22 cellular contexts compared by ENCODE assay signal in the genomic region with DNA sequence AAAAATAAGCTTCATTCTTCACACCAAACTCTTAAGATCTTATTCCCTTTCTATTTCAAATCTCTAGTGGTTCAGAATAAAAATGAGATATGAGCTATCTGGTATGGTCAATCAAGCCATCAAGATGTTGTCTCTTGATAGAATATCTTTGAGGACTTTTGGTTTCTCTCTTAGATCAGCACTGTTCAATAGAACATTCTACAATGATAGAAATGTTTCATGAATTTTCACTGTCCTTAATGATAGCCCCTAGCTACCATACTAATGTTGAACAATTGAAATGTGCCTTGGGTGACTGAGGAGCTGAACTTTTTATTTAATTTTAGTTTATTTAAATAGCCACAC. TPM values are rescaled to one million over a fixed set of nuclear protein-coding genes. Genes with fewer than 3 reads are reported as not detected.
DNase-seq lines count a peak whose midpoint lies in the region; ATAC-seq and TF ChIP-seq lines count a peak whose summit lies in the region.
"Had no signal": no experiment of that assay in that cellular context is flagged by ENCODE, and none has a peak within 500 bp of the region (broad histone marks: within the 10 kb centered on the region; RNA-seq: fewer than 3 reads in every experiment).

No MANE protein-coding gene starts in this region.

- no peaks in the 10 kb centered on the region for H3K9me3 ChIP-seq in colonic mucosa
- H3K9me3 ChIP-seq: esophagus squamous epithelium had no signal

- peak; percentile 19 for ATAC-seq in GM18511 (IDR thresholded peaks at IDR 0.05; ENCODE audit: unreplicated experiment)
- ATAC-seq in GM18870 (IDR thresholded peaks at IDR 0.05; ENCODE audit: unreplicated experiment) = peak; percentile 14
- peak; percentile 14 for ATAC-seq in HG02759 (IDR thresholded peaks at IDR 0.05; ENCODE audit: unreplicated experiment)
- ATAC-seq in HG03571 (IDR thresholded peaks at IDR 0.05; ENCODE audit: unreplicated experiment) = peak; percentile 20
- ATAC-seq: left ventricle myocardium superior, Right ventricle myocardium inferior, T-cell had no signal

- no peaks in the 10 kb centered on the region for H3K36me3 ChIP-seq in colonic mucosa

- H3K27me3 ChIP-seq in colonic mucosa = no peaks in the 10 kb centered on the region
- H3K27me3 ChIP-seq: esophagus squamous epithelium had no signal

- H3K4me1 ChIP-seq in colonic mucosa = no peaks in the 10 kb centered on the region
- H3K4me1 ChIP-seq: esophagus squamous epithelium had no signal

- no peak overlapping the region for H3K4me3 ChIP-seq in colonic mucosa
- H3K4me3 ChIP-seq: esophagus squamous epithelium, smooth muscle cell had no signal

- DNase-seq in head of caudate nucleus = no peak
- no peak for DNase-seq in stimulated activated naive CD4-positive, alpha-beta T cell (lab: John Stamatoyannopoulos, UW)
- no peak for DNase-seq in NCI-H82 treated with DMSO at 0.1 percent for 48 hours (lab: John Stamatoyannopoulos, UW; ENCODE audit: unreplicated experiment)
- no peak for DNase-seq in colonic mucosa
- DNase-seq: activated effector memory CD4-positive, alpha-beta T cell treated with Interleukin-2 at 50 U/mL for 16 hours; AML-193; amniotic stem cell; DND-41; esophagus squamous epithelium; glutamatergic neuron; H9; left ventricle myocardium superior; NCI-H187; NCI-H446; stimulated activated CD4-positive, alpha-beta T cell treated with anti-CD3 and anti-CD28 coated beads, Interleukin-4, amount 100 ng/mL, for 4 hours; T-cell had no signal

- intact Hi-C loops in head of caudate nucleus (cut with DNase I) = no loop called here
- intact Hi-C loops in colonic mucosa (cut with DNase I) = no loop called here

- no peak overlapping the region for H3K27ac ChIP-seq in colonic mucosa
- H3K27ac ChIP-seq: esophagus squamous epithelium had no signal

- H3K9ac ChIP-seq in colonic mucosa (ENCODE audit: low read depth in 2 of 2, low read length in 2 of 2) = no peak overlapping the region

- TF ChIP-seq CTCF in colonic mucosa (IDR thresholded peaks at IDR 0.05) = no peak

RNA-seq across cellular contexts. Expression of a gene that starts 24.1 kb away (rescaled TPM):
- total RNA-seq in colonic mucosa = 10 to 100 TPM; 17.1 to 38.5 TPM

RNA-seq across cellular contexts. Expression of a gene that starts 53.9 kb away (rescaled TPM):
- total RNA-seq in colonic mucosa = 10 to 100 TPM; 17.0 to 18.7 TPM
